ENCODE assay signal across 8 cellular contexts in the genomic region with DNA sequence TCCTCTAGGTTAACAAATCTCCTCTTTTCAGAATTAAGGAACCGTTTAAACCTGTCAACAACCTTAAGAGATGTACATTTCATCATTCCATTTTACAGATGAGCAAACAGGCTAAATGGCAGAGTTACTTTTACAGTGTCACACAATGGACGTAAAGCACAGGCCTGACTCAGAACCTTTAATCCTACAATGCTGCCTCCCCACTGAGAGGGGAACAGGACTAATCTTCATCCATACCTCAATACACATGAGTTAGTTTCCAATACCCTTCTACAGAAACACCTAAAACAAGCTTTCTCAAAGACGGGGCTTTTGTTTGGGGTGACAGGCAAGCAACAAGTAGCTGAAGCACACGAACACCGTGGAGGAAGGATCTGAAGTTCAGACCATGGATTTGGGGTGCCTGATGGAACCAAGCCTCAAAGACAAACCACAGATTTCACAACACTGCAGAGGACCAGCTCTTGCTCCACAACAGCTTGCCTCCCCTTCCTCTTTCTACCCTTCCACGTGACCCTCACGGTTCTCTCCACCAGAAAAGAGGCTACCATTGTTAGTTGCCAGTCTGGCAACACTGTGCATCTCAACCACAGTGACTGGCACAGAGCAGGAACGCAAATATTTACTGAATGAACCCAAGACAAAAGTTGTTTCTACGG. TPM values are rescaled to one million over a fixed set of nuclear protein-coding genes. Genes with fewer than 3 reads are reported as not detected.
DNase-seq lines count a peak whose midpoint lies in the region; ATAC-seq lines count a peak whose summit lies in the region.

No MANE protein-coding gene starts in this region.

- H3K27ac Mint-ChIP-seq in activated naive CD8-positive, alpha-beta T cell treated with anti-CD3 and anti-CD28 coated beads for 36 hours: no peak overlapping the region

- H3K4me1 ChIP-seq in iPS-18a (ENCODE audit: control insufficient read depth, low read depth, low read length) (peaks cover 33% of the 10 kb centered on the region), skeletal muscle tissue (ENCODE audit: control insufficient read depth in 3 of 3, insufficient read depth in 3 of 3, low read length in 3 of 3) (peaks cover 14 to 18% (median 15%) of the 10 kb centered on the region in 3 donors)

- peak overlapping the region; percentile 86 for H3K4me3 Mint-ChIP-seq in activated T-cell treated with anti-CD3 and anti-CD28 coated beads, Interleukin-2, amount 50 U/mL, for 4 hours
- peak overlapping the region; percentile 82 for H3K4me3 Mint-ChIP-seq in activated naive CD8-positive, alpha-beta T cell treated with anti-CD3 and anti-CD28 coated beads for 36 hours

- no peaks in the 10 kb centered on the region for H3K27me3 Mint-ChIP-seq in activated T-cell treated with anti-CD3 and anti-CD28 coated beads, Interleukin-2, amount 50 U/mL, for 4 hours (ENCODE audit: low read depth)
- H3K27me3 Mint-ChIP-seq in activated naive CD8-positive, alpha-beta T cell treated with anti-CD3 and anti-CD28 coated beads for 36 hours: peaks cover 4% of the 10 kb centered on the region

- H3K36me3 Mint-ChIP-seq in activated T-cell treated with anti-CD3 and anti-CD28 coated beads, Interleukin-2, amount 50 U/mL, for 4 hours (ENCODE audit: insufficient read depth): no peaks in the 10 kb centered on the region
- H3K36me3 Mint-ChIP-seq in activated naive CD8-positive, alpha-beta T cell treated with anti-CD3 and anti-CD28 coated beads for 36 hours: peaks cover 7% of the 10 kb centered on the region

- no peak for DNase-seq in activated T-cell treated with anti-CD3 and anti-CD28 coated beads, Interleukin-2, amount 50 U/mL, for 4 hours
- no peak for DNase-seq in activated T-cell treated with anti-CD3 and anti-CD28 coated beads, Interleukin-2, amount 50 U/mL, for 1 hour
- no peak for DNase-seq in activated naive CD8-positive, alpha-beta T cell treated with anti-CD3 and anti-CD28 coated beads for 36 hours
- DNase-seq in NCI-H2227 treated with DMSO at 0.1 percent for 48 hours (lab: John Stamatoyannopoulos, UW): no peak

- H3K36me3 ChIP-seq in iPS-18a (ENCODE audit: control insufficient read depth, low read depth, low read length) (no peaks in the 10 kb centered on the region), skeletal muscle tissue (ENCODE audit: control insufficient read depth in 3 of 3, insufficient read depth in 3 of 3, low read length in 3 of 3) (no peaks in the 10 kb centered on the region)

- H3K9me3 ChIP-seq in iPS-18a (ENCODE audit: control insufficient read depth, low read depth, low read length) (peaks cover 8% of the 10 kb centered on the region), skeletal muscle tissue (ENCODE audit: control insufficient read depth in 3 of 3, low read length in 3 of 3) (no peaks in the 10 kb centered on the region)

- H3K27me3 ChIP-seq in iPS-18a (ENCODE audit: control insufficient read depth, insufficient read depth, low read length): peaks cover 33% of the 10 kb centered on the region
- H3K27me3 ChIP-seq in skeletal muscle tissue (ENCODE audit: control insufficient read depth in 3 of 3, insufficient read depth in 3 of 3, low read length in 3 of 3): no peaks in the 10 kb centered on the region

- no peaks in the 10 kb centered on the region for H3K9me3 Mint-ChIP-seq in activated T-cell treated with anti-CD3 and anti-CD28 coated beads, Interleukin-2, amount 50 U/mL, for 4 hours
- peaks cover 8% of the 10 kb centered on the region for H3K9me3 Mint-ChIP-seq in activated naive CD8-positive, alpha-beta T cell treated with anti-CD3 and anti-CD28 coated beads for 36 hours

- peaks cover 21% of the 10 kb centered on the region for H3K4me1 Mint-ChIP-seq in activated T-cell treated with anti-CD3 and anti-CD28 coated beads, Interleukin-2, amount 50 U/mL, for 4 hours (ENCODE audit: low read depth)
- H3K4me1 Mint-ChIP-seq in activated naive CD8-positive, alpha-beta T cell treated with anti-CD3 and anti-CD28 coated beads for 36 hours: peaks cover 24% of the 10 kb centered on the region

- no peak for ATAC-seq in activated T-cell treated with anti-CD3 and anti-CD28 coated beads, Interleukin-2, amount 50 U/mL, for 4 hours
- ATAC-seq in GM21717 (IDR thresholded peaks at IDR 0.05; ENCODE audit: unreplicated experiment) (no peak), HG03571 (IDR thresholded peaks at IDR 0.05; ENCODE audit: unreplicated experiment) (no peak)

- H3K9ac ChIP-seq in iPS-18a (ENCODE audit: low read length) (peak overlapping the region; percentile 73), skeletal muscle tissue (ENCODE audit: low read depth in 1 of 3, low read length in 3 of 3) (peak overlapping the region in 1 of 3 donors; percentile 91)

- H3K27ac ChIP-seq in iPS-18a (ENCODE audit: low read length) (no peak overlapping the region), skeletal muscle tissue (ENCODE audit: low read depth, low read length) (peak overlapping the region; percentile 8)

- H3K4me3 ChIP-seq in iPS-18a (ENCODE audit: low read length) (peak overlapping the region; percentile 82), skeletal muscle tissue (ENCODE audit: low read length in 3 of 3) (peak overlapping the region; percentile 80 to 89 (median 87))

RNA-seq across cellular contexts. Expression of gene RNF130, which starts 1.8 kb away (rescaled TPM):
- 10 to 100 TPM; 17.2 to 19.5 (median 18.4) TPM for total RNA-seq in activated T-cell treated with anti-CD3 and anti-CD28 coated beads, Interleukin-2, amount 50 U/mL, for 4 hours
- total RNA-seq in activated naive CD8-positive, alpha-beta T cell treated with anti-CD3 and anti-CD28 coated beads for 36 hours: 10 to 100 TPM in 1 of 2 experiments, 1 to 10 TPM in 1; 10.0 to 10.8 TPM
- total RNA-seq in skeletal muscle tissue: 19.8 TPM
